In the genomic region with DNA sequence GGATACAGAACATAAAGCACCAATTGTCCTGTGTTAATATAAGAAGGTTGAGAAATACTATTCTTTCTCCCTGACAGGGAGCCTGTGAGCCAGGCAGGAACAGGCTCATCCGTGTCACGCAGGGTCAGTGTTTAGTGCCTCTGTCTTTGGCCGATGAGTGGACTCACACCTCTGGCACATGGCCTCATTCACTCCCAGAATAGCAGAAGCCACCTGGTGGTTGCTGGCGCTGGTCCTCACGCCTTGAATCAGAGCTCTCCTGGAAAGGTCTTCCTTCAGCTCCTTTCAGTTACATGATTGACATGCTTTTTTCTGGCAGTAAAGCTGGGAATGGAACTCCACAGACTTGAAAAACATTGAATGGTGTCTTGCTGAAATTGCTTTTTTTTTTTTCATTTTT, we compare ENCODE assay signal across 10 cellular contexts. TPM values are rescaled to one million over a fixed set of nuclear protein-coding genes. Genes with fewer than 3 reads are reported as not detected.
DNase-seq lines count a peak whose midpoint lies in the region; ATAC-seq, FAIRE-seq and TF ChIP-seq lines count a peak whose summit lies in the region.
"Had no signal": no experiment of that assay in that cellular context is flagged by ENCODE, and none has a peak within 500 bp of the region (broad histone marks: within the 10 kb centered on the region; RNA-seq: fewer than 3 reads in every experiment).

No MANE protein-coding gene starts in this region.

- H3K9me3 Mint-ChIP-seq in stimulated activated naive B cell treated with anti-CD40 and anti-IgM and Interleukin-4, amounts not matched to agents 10 μg/mL and 1 μg/mL and 100 μg/mL, for 72 hours = no peaks in the 10 kb centered on the region
- H3K9me3 Mint-ChIP-seq in activated CD4-positive, alpha-beta memory T cell treated with anti-CD3 and anti-CD28 coated beads, Interleukin-2, amount 10 ng/mL, durations not matched to agents 7 days and 5 days = no peaks in the 10 kb centered on the region

- peaks cover 3% of the 10 kb centered on the region for H3K27me3 ChIP-seq in H7 (ENCODE audit: control insufficient read depth, insufficient read depth, low read length)
- H3K27me3 ChIP-seq in pancreas = no peaks in the 10 kb centered on the region
- H3K27me3 ChIP-seq: neutrophil had no signal

- H3K36me3 ChIP-seq in H7 (replicated peaks; ENCODE audit: control insufficient read depth, insufficient read depth, low read length) = no peaks in the 10 kb centered on the region
- H3K36me3 ChIP-seq in OCI-LY7 (ENCODE audit: insufficient read depth, low read length) = no peaks in the 10 kb centered on the region
- H3K36me3 ChIP-seq in pancreas = no peaks in the 10 kb centered on the region
- H3K36me3 ChIP-seq: neutrophil had no signal

- no peaks in the 10 kb centered on the region for H3K9me2 ChIP-seq in OCI-LY7 (ENCODE audit: insufficient read depth, low read length)

- H3K9me3 ChIP-seq in OCI-LY7 (ENCODE audit: low read length) = no peaks in the 10 kb centered on the region
- H3K9me3 ChIP-seq in pancreas = no peaks in the 10 kb centered on the region
- H3K9me3 ChIP-seq: neutrophil had no signal

- no peak overlapping the region for H3K4me3 Mint-ChIP-seq in stimulated activated naive B cell treated with anti-CD40 and anti-IgM and Interleukin-4, amounts not matched to agents 10 μg/mL and 1 μg/mL and 100 μg/mL, for 72 hours
- H3K4me3 Mint-ChIP-seq in activated CD4-positive, alpha-beta memory T cell treated with anti-CD3 and anti-CD28 coated beads, Interleukin-2, amount 10 ng/mL, durations not matched to agents 7 days and 5 days = no peak overlapping the region

- H3K27ac ChIP-seq in OCI-LY7 (ENCODE audit: low read depth, low read length, poor library complexity, severe bottlenecking) (no peak overlapping the region), pancreas (no peak overlapping the region)
- H3K27ac ChIP-seq: neutrophil had no signal

- H3K27me3 Mint-ChIP-seq in stimulated activated naive B cell treated with anti-CD40 and anti-IgM and Interleukin-4, amounts not matched to agents 10 μg/mL and 1 μg/mL and 100 μg/mL, for 72 hours = peaks cover 4 to 12% of the 10 kb centered on the region in 2 donors
- peaks cover 22% of the 10 kb centered on the region for H3K27me3 Mint-ChIP-seq in activated CD4-positive, alpha-beta memory T cell treated with anti-CD3 and anti-CD28 coated beads, Interleukin-2, amount 10 ng/mL, durations not matched to agents 7 days and 5 days

- H3K36me3 Mint-ChIP-seq in stimulated activated naive B cell treated with anti-CD40 and anti-IgM and Interleukin-4, amounts not matched to agents 10 μg/mL and 1 μg/mL and 100 μg/mL, for 72 hours = no peaks in the 10 kb centered on the region
- H3K36me3 Mint-ChIP-seq in activated CD4-positive, alpha-beta memory T cell treated with anti-CD3 and anti-CD28 coated beads, Interleukin-2, amount 10 ng/mL, durations not matched to agents 7 days and 5 days (ENCODE audit: low read depth) = no peaks in the 10 kb centered on the region

- DNase-seq in H7 (peak; percentile 45), OCI-LY7 (ENCODE audit: low spot score) (peak; percentile 1), epithelial cell of proximal tubule (ENCODE audit: low read depth) (no peak), pancreas (no peak), H4 (ENCODE audit: low spot score) (no peak), NCI-H1694 treated with DMSO at 0.1 percent for 48 hours (lab: John Stamatoyannopoulos, UW) (no peak)
- no peak for DNase-seq in stimulated activated naive B cell treated with anti-CD40 and anti-IgM and Interleukin-4, amounts not matched to agents 10 μg/mL and 1 μg/mL and 100 μg/mL, for 72 hours
- no peak for DNase-seq in activated CD4-positive, alpha-beta memory T cell treated with anti-CD3 and anti-CD28 coated beads, Interleukin-2, amount 10 ng/mL, durations not matched to agents 7 days and 5 days
- DNase-seq: activated CD8-positive, alpha-beta memory T cell treated with anti-CD3 and anti-CD28 coated beads, Interleukin-2, amount 50 U/mL, for 48 hours had no signal

- no peak for FAIRE-seq in pancreas (lab: Jason Lieb, UNC)

- BruUV-seq in OCI-LY7 (replicated peaks; lab: Mats Ljungman, UMichigan) = no TSS peak

- no peaks in the 10 kb centered on the region for H3K79me2 ChIP-seq in OCI-LY7 (ENCODE audit: insufficient read depth, low read depth, low read length)

- H3K27ac Mint-ChIP-seq in stimulated activated naive B cell treated with anti-CD40 and anti-IgM and Interleukin-4, amounts not matched to agents 10 μg/mL and 1 μg/mL and 100 μg/mL, for 72 hours = no peak overlapping the region
- no peak overlapping the region for H3K27ac Mint-ChIP-seq in activated CD4-positive, alpha-beta memory T cell treated with anti-CD3 and anti-CD28 coated beads, Interleukin-2, amount 10 ng/mL, durations not matched to agents 7 days and 5 days

- no peaks in the 10 kb centered on the region for H3K4me1 Mint-ChIP-seq in stimulated activated naive B cell treated with anti-CD40 and anti-IgM and Interleukin-4, amounts not matched to agents 10 μg/mL and 1 μg/mL and 100 μg/mL, for 72 hours
- no peaks in the 10 kb centered on the region for H3K4me1 Mint-ChIP-seq in activated CD4-positive, alpha-beta memory T cell treated with anti-CD3 and anti-CD28 coated beads, Interleukin-2, amount 10 ng/mL, durations not matched to agents 7 days and 5 days

- CTCF ChIA-PET in OCI-LY7 (lab: Charles Lee; ENCODE audit: unreplicated experiment) = no interaction called here
- CTCF ChIA-PET in activated CD4-positive, alpha-beta memory T cell treated with anti-CD3 and anti-CD28 coated beads, Interleukin-2, amount 10 ng/mL, durations not matched to agents 7 days and 5 days (lab: Charles Lee) = interaction anchor here (0.7 kb wide), 1 partner anchor 13 kb away, joined by 3 read pairs; no protein-coding TSS in a partner anchor

- intact Hi-C loops in OCI-LY7 (cut with micrococcal nuclease; ENCODE audit: unreplicated experiment) = no loop called here
- intact Hi-C loops in pancreas (cut with DNase I) = no loop called here

- H2AFZ ChIP-seq in OCI-LY7 (ENCODE audit: low read length) = no peak overlapping the region

- H3K4me1 ChIP-seq in OCI-LY7 (ENCODE audit: insufficient read depth, low read length, poor library complexity, severe bottlenecking) = no peaks in the 10 kb centered on the region
- H3K4me1 ChIP-seq in pancreas = no peaks in the 10 kb centered on the region

- H3K4me3 ChIP-seq in H7 (ENCODE audit: insufficient read depth, low read depth, low read length) (no peak overlapping the region), OCI-LY7 (ENCODE audit: low read depth, low read length, poor library complexity, severe bottlenecking) (no peak overlapping the region), epithelial cell of proximal tubule (ENCODE audit: low read depth, low read length) (no peak overlapping the region), pancreas (no peak overlapping the region)

- ATAC-seq in pancreas = peak in 3 of 4 donors; percentile 43 to 56 (median 54)
- no peak for ATAC-seq in stimulated activated naive B cell treated with anti-CD40 and anti-IgM and Interleukin-4, amounts not matched to agents 10 μg/mL and 1 μg/mL and 100 μg/mL, for 72 hours (replicated peaks)

- no peak overlapping the region for H3K4me2 ChIP-seq in OCI-LY7 (ENCODE audit: low read length)

- TF ChIP-seq CTCF in OCI-LY7 (conservative IDR thresholded peaks at IDR 0.05; ENCODE audit: low read length) = 0 out of 2 replicates have a peak, but pooled peaks have one; percentile 21
- TF ChIP-seq CTCF in epithelial cell of proximal tubule (conservative IDR thresholded peaks at IDR 0.05; ENCODE audit: low read depth, low read length) = peak; percentile 79
- TF ChIP-seq CTCF in pancreas (IDR thresholded peaks at IDR 0.05) = peak in 1 of 4 donors; percentile 21

- no peaks in the 10 kb centered on the region for H4K20me1 ChIP-seq in OCI-LY7 (ENCODE audit: insufficient read depth, low read length)

- POLR2A ChIA-PET in OCI-LY7 (lab: Charles Lee) = interaction anchor here (0.6 kb wide), 1 partner anchor 437 kb away, joined by 3 read pairs; no protein-coding TSS in a partner anchor
- POLR2A ChIA-PET in activated CD4-positive, alpha-beta memory T cell treated with anti-CD3 and anti-CD28 coated beads, Interleukin-2, amount 10 ng/mL, durations not matched to agents 7 days and 5 days (lab: Charles Lee) = no interaction called here

- 23 to 33% methylated on average over 5 of the region's 5 CpGs for WGBS in pancreas, 2 donors

RNA-seq across cellular contexts. Expression of gene SIAH3, which starts 28.1 kb away (rescaled TPM):
- total RNA-seq in H7 (2014; rRNA removed; shearing (Covaris generic)) = 0.07 TPM in 1 of 2 replicates, not detected in the other
- total RNA-seq in OCI-LY7 (2014; rRNA removed; shearing (Covaris generic)) = not detected in 2 replicates
- total RNA-seq in OCI-LY7 (2022) (not detected in 2 replicates), epithelial cell of proximal tubule (0.23 and 0.29 TPM in 2 replicates), pancreas (under 1 TPM in 1 of 6 donors, not detected in 5; 0.03 TPM)
- polyA plus RNA-seq in pancreas = not detected
- total RNA-seq in H4 (2014; rRNA removed; shearing (Covaris generic)) = not detected in 2 replicates
- under 1 TPM in 1 of 2 experiments, not detected in 1; 0.03 TPM for total RNA-seq in activated CD4-positive, alpha-beta memory T cell treated with anti-CD3 and anti-CD28 coated beads, Interleukin-2, amount 10 ng/mL, durations not matched to agents 7 days and 5 days

Comparison
In these comparisons a context has a peak if more than half of its experiments do, and no peak if none do; other contexts are left out.
1. DNase-seq: peak in H7 (single experiment) and OCI-LY7 (single experiment); none in epithelial cell of proximal tubule (single experiment), pancreas (0 of 6), stimulated activated naive B cell treated with anti-CD40 and anti-IgM and Interleukin-4, amounts not matched to agents 10 μg/mL and 1 μg/mL and 100 μg/mL, for 72 hours (single experiment), H4 (single experiment), activated CD4-positive, alpha-beta memory T cell treated with anti-CD3 and anti-CD28 coated beads, Interleukin-2, amount 10 ng/mL, durations not matched to agents 7 days and 5 days (single experiment) and NCI-H1694 treated with DMSO at 0.1 percent for 48 hours (single experiment).
2. ATAC-seq: peak in pancreas (3 of 4); none in stimulated activated naive B cell treated with anti-CD40 and anti-IgM and Interleukin-4, amounts not matched to agents 10 μg/mL and 1 μg/mL and 100 μg/mL, for 72 hours (0 of 2).